Comparison of ENCODE assay signal across 8 cellular contexts in genomic region chr6:43021270-43022047, GRCh38. TPM values are rescaled to one million over a fixed set of nuclear protein-coding genes. Genes with fewer than 3 reads are reported as not detected.
DNase-seq lines count a peak whose midpoint lies in the region; ATAC-seq and TF ChIP-seq lines count a peak whose summit lies in the region.

Gene RRP36, plus strand, starts transcription at chr6:43021623. Its CDS starts 32 bp downstream, at chr6:43021655.

- TF ChIP-seq POLR2A in spleen (IDR thresholded peaks at IDR 0.05): no peak

- POLR2A ChIA-PET in WTC11 (lab: Charles Lee): interaction anchor here (0.8 to 3.1 kb wide), 8 partner anchors 8 to 149 kb away, joined by 3 to 12 read pairs (median 4); partner anchors contain the start of genes CNPY3, CUL7, KLC4 and KLHDC3

- H3K4me3 ChIP-seq in GM12865 (ENCODE audit: low read depth, low read length) (peak within 1 kb of the TSS; percentile 74), cardiac fibroblast (replicated peaks in 1 of 2; ENCODE audit: low read depth in 2 of 2, low read length in 2 of 2) (peak within 1 kb of the TSS; percentile 96 to 98), spleen (peak within 1 kb of the TSS; percentile 72 to 99 (median 98))

- intact Hi-C loops in spleen (cut with DNase I; ENCODE audit: low total_unique reads): no loop called here

- H3K27ac Mint-ChIP-seq in WTC11: peak within 1 kb of the TSS; percentile 96

- peaks cover 47% of the 10 kb centered on the region for H3K36me3 Mint-ChIP-seq in WTC11

- TF ChIP-seq CTCF in GM12865 (IDR thresholded peaks at IDR 0.05; ENCODE audit: insufficient read depth, low read depth, low read length, missing control alignments) (no peak), WTC11 (IDR thresholded peaks at IDR 0.05) (no peak), cardiac fibroblast (IDR thresholded peaks at IDR 0.05; ENCODE audit: low read depth, low read length) (no peak), spleen (IDR thresholded peaks at IDR 0.05 in 8 of 11, conservative IDR thresholded peaks at IDR 0.05 in 3 of 11) (no peak)

- CTCF ChIA-PET in WTC11 (lab: Charles Lee): interaction anchor here (0.8 to 2.9 kb wide), 9 partner anchors 13 to 153 kb away, joined by 3 to 18 read pairs (median 5); partner anchors contain the start of genes CUL7 and GNMT

- peaks cover 8% of the 10 kb centered on the region for H3K4me1 Mint-ChIP-seq in WTC11

- 1 to 2% (median 1%) methylated on average over 12 to 56 of the region's 56 CpGs for WGBS in spleen, 5 donors

- peak within 1 kb of the TSS; percentile 81 to 95 (median 90) for H3K27ac ChIP-seq in spleen

- no peaks in the 10 kb centered on the region for H3K27me3 ChIP-seq in spleen (replicated peaks in 1 of 7)

- H3K9me3 Mint-ChIP-seq in WTC11: no peaks in the 10 kb centered on the region

- H3K27me3 Mint-ChIP-seq in WTC11 (ENCODE audit: low read depth): no peaks in the 10 kb centered on the region

- ATAC-seq in HG02852 (IDR thresholded peaks at IDR 0.05; ENCODE audit: unreplicated experiment): peak; percentile 87
- ATAC-seq in WTC11: peak; percentile 85
- ATAC-seq in GM18520 (IDR thresholded peaks at IDR 0.05; ENCODE audit: unreplicated experiment): no peak

- peak; percentile 77 for DNase-seq in GM12865 (ENCODE audit: low read depth)
- peak; percentile 73 for DNase-seq in NCI-H2171 (lab: John Stamatoyannopoulos, UW)
- peak; percentile 79 for DNase-seq in WTC11 (ENCODE audit: low spot score)
- peak; percentile 71 to 73 for DNase-seq in cardiac fibroblast (ENCODE audit: low read depth in 2 of 2)
- peak; percentile 82 for DNase-seq in inferior parietal cortex (ENCODE audit: extremely low spot score)
- peak; percentile 96 for DNase-seq in spleen

- H3K4me1 ChIP-seq in spleen: peaks cover 23 to 63% (median 44%) of the 10 kb centered on the region in 6 donors

- no peaks in the 10 kb centered on the region for H3K9me3 ChIP-seq in spleen

- H3K36me3 ChIP-seq in spleen: peaks cover 0 to 79% (median 47%) of the 10 kb centered on the region in 6 donors

- peak within 1 kb of the TSS; percentile 98 for H3K4me3 Mint-ChIP-seq in WTC11

TF ChIP-seq in WTC11, 78 proteins besides CTCF, POLR2A, EP300 and RAD21 (continues in another document):
- TF ChIP-seq RELA (CRISPR knock-in tag; IDR thresholded peaks at IDR 0.05; ENCODE audit: borderline replicate concordance) (0 out of 2 replicates have a peak, but pooled peaks have one; percentile 19), ZNF425 (CRISPR knock-in tag; conservative IDR thresholded peaks at IDR 0.05) (no peak), ELF4 (CRISPR knock-in tag; IDR thresholded peaks at IDR 0.05; ENCODE audit: low read depth) (no peak), ZNF532 (CRISPR knock-in tag; IDR thresholded peaks at IDR 0.05; ENCODE audit: borderline replicate concordance) (0 out of 2 replicates have a peak, but pooled peaks have one; percentile 35), NR2C2 (CRISPR knock-in tag; IDR thresholded peaks at IDR 0.05) (no peak), ZNF317 (CRISPR knock-in tag; IDR thresholded peaks at IDR 0.05; ENCODE audit: borderline replicate concordance, low read depth) (no peak), OVOL2 (CRISPR knock-in tag; IDR thresholded peaks at IDR 0.05; ENCODE audit: borderline replicate concordance) (no peak), GABPB1 (CRISPR knock-in tag; IDR thresholded peaks at IDR 0.05) (peak; percentile 67), ZNF219 (CRISPR knock-in tag; IDR thresholded peaks at IDR 0.05; ENCODE audit: borderline replicate concordance) (no peak)
- TF ChIP-seq, protein P1, sequence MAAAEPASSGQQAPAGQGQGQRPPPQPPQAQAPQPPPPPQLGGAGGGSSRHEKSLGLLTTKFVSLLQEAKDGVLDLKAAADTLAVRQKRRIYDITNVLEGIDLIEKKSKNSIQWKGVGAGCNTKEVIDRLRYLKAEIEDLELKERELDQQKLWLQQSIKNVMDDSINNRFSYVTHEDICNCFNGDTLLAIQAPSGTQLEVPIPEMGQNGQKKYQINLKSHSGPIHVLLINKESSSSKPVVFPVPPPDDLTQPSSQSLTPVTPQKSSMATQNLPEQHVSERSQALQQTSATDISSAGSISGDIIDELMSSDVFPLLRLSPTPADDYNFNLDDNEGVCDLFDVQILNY (CRISPR knock-in tag; IDR thresholded peaks at IDR 0.05): no peak; the same call in 1 of the 2 replicates
- TF ChIP-seq, protein P2, sequence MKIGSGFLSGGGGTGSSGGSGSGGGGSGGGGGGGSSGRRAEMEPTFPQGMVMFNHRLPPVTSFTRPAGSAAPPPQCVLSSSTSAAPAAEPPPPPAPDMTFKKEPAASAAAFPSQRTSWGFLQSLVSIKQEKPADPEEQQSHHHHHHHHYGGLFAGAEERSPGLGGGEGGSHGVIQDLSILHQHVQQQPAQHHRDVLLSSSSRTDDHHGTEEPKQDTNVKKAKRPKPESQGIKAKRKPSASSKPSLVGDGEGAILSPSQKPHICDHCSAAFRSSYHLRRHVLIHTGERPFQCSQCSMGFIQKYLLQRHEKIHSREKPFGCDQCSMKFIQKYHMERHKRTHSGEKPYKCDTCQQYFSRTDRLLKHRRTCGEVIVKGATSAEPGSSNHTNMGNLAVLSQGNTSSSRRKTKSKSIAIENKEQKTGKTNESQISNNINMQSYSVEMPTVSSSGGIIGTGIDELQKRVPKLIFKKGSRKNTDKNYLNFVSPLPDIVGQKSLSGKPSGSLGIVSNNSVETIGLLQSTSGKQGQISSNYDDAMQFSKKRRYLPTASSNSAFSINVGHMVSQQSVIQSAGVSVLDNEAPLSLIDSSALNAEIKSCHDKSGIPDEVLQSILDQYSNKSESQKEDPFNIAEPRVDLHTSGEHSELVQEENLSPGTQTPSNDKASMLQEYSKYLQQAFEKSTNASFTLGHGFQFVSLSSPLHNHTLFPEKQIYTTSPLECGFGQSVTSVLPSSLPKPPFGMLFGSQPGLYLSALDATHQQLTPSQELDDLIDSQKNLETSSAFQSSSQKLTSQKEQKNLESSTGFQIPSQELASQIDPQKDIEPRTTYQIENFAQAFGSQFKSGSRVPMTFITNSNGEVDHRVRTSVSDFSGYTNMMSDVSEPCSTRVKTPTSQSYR (CRISPR knock-in tag; IDR thresholded peaks at IDR 0.05): peak; percentile 27; the same call in 1 of the 2 replicates
- TF ChIP-seq, protein P3, sequence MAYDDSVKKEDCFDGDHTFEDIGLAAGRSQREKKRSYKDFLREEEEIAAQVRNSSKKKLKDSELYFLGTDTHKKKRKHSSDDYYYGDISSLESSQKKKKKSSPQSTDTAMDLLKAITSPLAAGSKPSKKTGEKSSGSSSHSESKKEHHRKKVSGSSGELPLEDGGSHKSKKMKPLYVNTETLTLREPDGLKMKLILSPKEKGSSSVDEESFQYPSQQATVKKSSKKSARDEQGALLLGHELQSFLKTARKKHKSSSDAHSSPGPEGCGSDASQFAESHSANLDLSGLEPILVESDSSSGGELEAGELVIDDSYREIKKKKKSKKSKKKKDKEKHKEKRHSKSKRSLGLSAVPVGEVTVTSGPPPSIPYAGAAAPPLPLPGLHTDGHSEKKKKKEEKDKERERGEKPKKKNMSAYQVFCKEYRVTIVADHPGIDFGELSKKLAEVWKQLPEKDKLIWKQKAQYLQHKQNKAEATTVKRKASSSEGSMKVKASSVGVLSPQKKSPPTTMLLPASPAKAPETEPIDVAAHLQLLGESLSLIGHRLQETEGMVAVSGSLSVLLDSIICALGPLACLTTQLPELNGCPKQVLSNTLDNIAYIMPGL (CRISPR knock-in tag; IDR thresholded peaks at IDR 0.05): no peak

RNA-seq across cellular contexts. Expression of gene RRP36, which starts in this region (rescaled TPM):
- total RNA-seq in WTC11 (2021) (65.6 to 81.0 TPM (median 67.9 TPM) in 3 replicates), spleen (10 to 100 TPM; 34.9 to 63.4 (median 43.8) TPM)
- 10 to 100 TPM; 32.0 to 39.5 (median 32.3) TPM for polyA plus RNA-seq in spleen
